28 cellular contexts compared by ENCODE assay signal in genomic region chr3:118886708-118887107, GRCh38.
"Had no signal": no experiment of that assay in that cellular context is flagged by ENCODE, and none has a peak within 500 bp of the region (broad histone marks: within the 10 kb centered on the region; RNA-seq: fewer than 3 reads in every experiment).

No MANE protein-coding gene starts in this region.

- H3K9me3 ChIP-seq: esophagus squamous epithelium, gastrocnemius medialis, heart right ventricle, left lung, lower lobe of right lung, mucosa of descending colon had no signal

- FAIRE-seq: colon, endometrium, islet of Langerhans, keratinocyte had no signal

- H3K36me3 ChIP-seq: esophagus squamous epithelium, gastrocnemius medialis, heart right ventricle, left lung, lower lobe of right lung had no signal

- H3K4me3 Mint-ChIP-seq: effector memory CD8-positive, alpha-beta T cell; endodermal cell; mesothelial cell of epicardium; naive B cell had no signal

- H3K4me1 ChIP-seq: gastrocnemius medialis, heart right ventricle, left lung, lower lobe of right lung had no signal

- H3K4me3 ChIP-seq: coronary artery, esophagus squamous epithelium, gastrocnemius medialis, heart right ventricle, left lung, lower lobe of right lung, mucosa of descending colon had no signal

- H3K9me3 Mint-ChIP-seq: effector memory CD8-positive, alpha-beta T cell; endodermal cell; mesothelial cell of epicardium; naive B cell had no signal

- H3K27ac ChIP-seq: coronary artery, epithelial cell of prostate, esophagus squamous epithelium, gastrocnemius medialis, heart right ventricle, left lung, lower lobe of right lung had no signal

- H3K27ac Mint-ChIP-seq: effector memory CD8-positive, alpha-beta T cell; endodermal cell; mesothelial cell of epicardium; naive B cell had no signal

- ATAC-seq: effector memory CD8-positive, alpha-beta T cell; esophagus mucosa; gastrocnemius medialis; heart right ventricle; left cardiac atrium; left lung; left ventricle myocardium superior; lower lobe of right lung; mucosa of descending colon had no signal

- H3K36me3 Mint-ChIP-seq: mesothelial cell of epicardium, naive B cell had no signal

- DNase-seq: dermis blood vessel endothelial cell; effector CD8-positive, alpha-beta T cell; effector memory CD8-positive, alpha-beta T cell; endodermal cell; erythroblast; esophagus squamous epithelium; foreskin fibroblast; foreskin melanocyte; gastrocnemius medialis; glutamatergic neuron; head of caudate nucleus; heart right ventricle; hippocampal formation; left cardiac atrium; left lung; left ventricle myocardium superior; lower lobe of right lung; mesenchymal stem cell; mucosa of descending colon; naive B cell had no signal
